Comparison of ENCODE assay signal across 29 cellular contexts in the genomic region with DNA sequence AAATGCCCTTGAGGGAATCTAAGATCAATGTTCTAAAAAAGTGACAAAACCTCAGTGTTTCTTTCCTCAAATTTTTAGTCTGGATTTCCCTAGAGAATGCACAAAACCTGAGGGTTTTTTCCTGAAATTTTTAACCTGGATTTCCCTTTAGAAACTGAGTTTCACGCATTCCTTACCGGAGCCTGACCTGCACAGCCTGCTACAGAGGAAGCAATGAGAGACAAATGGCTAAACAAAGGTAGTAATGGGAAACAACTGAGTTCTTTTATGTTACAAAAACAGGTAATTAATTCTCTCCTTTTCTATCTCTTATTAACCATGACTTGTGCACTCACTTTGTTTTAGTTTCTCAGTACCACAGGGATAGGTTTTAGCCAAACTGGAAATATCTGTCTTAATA.
"Had no signal": no experiment of that assay in that cellular context is flagged by ENCODE, and none has a peak within 500 bp of the region (broad histone marks: within the 10 kb centered on the region; RNA-seq: fewer than 3 reads in every experiment).

No MANE protein-coding gene starts in this region.

- H3K9me3 ChIP-seq: colonic mucosa, esophagus muscularis mucosa, esophagus squamous epithelium, gastrocnemius medialis, gastroesophageal sphincter, heart left ventricle, heart right ventricle had no signal

- ATAC-seq: effector memory CD8-positive, alpha-beta T cell; esophagus mucosa; foreskin keratinocyte; gastrocnemius medialis; gastroesophageal sphincter; heart left ventricle; heart right ventricle had no signal

- H3K9me3 Mint-ChIP-seq: endodermal cell had no signal

- H3K27ac Mint-ChIP-seq: dendritic cell treated with granulocyte-macrophage colony-stimulating factor and Interleukin-4, amounts not matched to agents 40 ng/mL and 50 ng/mL, for 4 days; effector memory CD8-positive, alpha-beta T cell; endodermal cell had no signal

- H3K27ac ChIP-seq: colonic mucosa, coronary artery, dorsolateral prefrontal cortex, epithelial cell of prostate, esophagus muscularis mucosa, esophagus squamous epithelium, foreskin keratinocyte, gastrocnemius medialis, gastroesophageal sphincter, heart left ventricle, heart right ventricle had no signal

- H3K4me3 Mint-ChIP-seq: dendritic cell treated with granulocyte-macrophage colony-stimulating factor and Interleukin-4, amounts not matched to agents 40 ng/mL and 50 ng/mL, for 4 days; effector memory CD8-positive, alpha-beta T cell; endodermal cell had no signal

- H3K36me3 ChIP-seq: colonic mucosa, esophagus muscularis mucosa, esophagus squamous epithelium, gastrocnemius medialis, gastroesophageal sphincter, heart left ventricle, heart right ventricle had no signal

- H3K27me3 Mint-ChIP-seq: dendritic cell treated with granulocyte-macrophage colony-stimulating factor and Interleukin-4, amounts not matched to agents 40 ng/mL and 50 ng/mL, for 4 days; effector memory CD8-positive, alpha-beta T cell had no signal

- H3K27me3 ChIP-seq: colonic mucosa, esophagus muscularis mucosa, esophagus squamous epithelium, foreskin keratinocyte, gastrocnemius medialis, gastroesophageal sphincter, heart left ventricle, heart right ventricle had no signal

- DNase-seq: colonic mucosa; cortex of kidney; dermis blood vessel endothelial cell; dorsolateral prefrontal cortex; effector CD4-positive, alpha-beta T cell; effector CD8-positive, alpha-beta T cell; effector memory CD4-positive, alpha-beta T cell; effector memory CD8-positive, alpha-beta T cell; endodermal cell; erythroblast; esophagus squamous epithelium; foreskin fibroblast; foreskin keratinocyte; foreskin melanocyte; gastrocnemius medialis; glutamatergic neuron; head of caudate nucleus; heart left ventricle; heart right ventricle had no signal

- FAIRE-seq: colon, endometrium, endothelial cell of umbilical vein, frontal cortex had no signal

- H3K4me3 ChIP-seq: colonic mucosa, coronary artery, dorsolateral prefrontal cortex, esophagus muscularis mucosa, esophagus squamous epithelium, gastrocnemius medialis, gastroesophageal sphincter, heart left ventricle, heart right ventricle had no signal

- H3K4me1 ChIP-seq: colonic mucosa, esophagus muscularis mucosa, esophagus squamous epithelium, foreskin keratinocyte, gastrocnemius medialis, gastroesophageal sphincter, heart left ventricle, heart right ventricle had no signal
